Comparison of ENCODE assay signal across 31 cellular contexts in the genomic region with DNA sequence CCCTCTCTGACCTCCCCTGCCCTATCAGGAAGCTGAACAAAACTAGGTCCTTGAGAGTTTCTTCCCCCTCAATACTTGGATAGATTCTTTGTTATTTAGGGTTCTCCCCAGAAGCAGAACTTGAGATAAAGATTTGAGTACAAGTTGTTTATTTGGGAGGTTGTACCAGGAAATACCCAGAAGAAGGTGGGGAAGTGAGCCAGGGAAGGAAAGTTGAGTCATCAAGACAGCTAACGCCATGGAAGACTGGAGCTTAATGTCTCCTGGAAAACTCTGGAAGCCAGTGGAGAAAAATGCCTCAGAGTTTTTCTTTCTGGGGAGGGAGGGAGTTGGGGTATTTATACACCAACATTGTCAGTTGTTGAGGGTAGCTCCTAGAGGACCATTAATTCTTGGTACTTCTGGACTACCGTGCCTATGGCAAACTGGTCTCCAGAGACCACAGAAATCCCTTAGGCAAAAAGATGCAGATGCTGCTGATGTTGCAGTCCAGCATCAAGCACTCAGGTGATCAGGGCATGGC.
"Had no signal": no experiment of that assay in that cellular context is flagged by ENCODE, and none has a peak within 500 bp of the region (broad histone marks: within the 10 kb centered on the region; RNA-seq: fewer than 3 reads in every experiment).

No MANE protein-coding gene starts in this region.

- H3K4me1 ChIP-seq: adrenal gland, ascending aorta, esophagus muscularis mucosa, prostate gland, testis had no signal

- H3K27me3 Mint-ChIP-seq: activated CD4-positive, alpha-beta memory T cell treated with anti-CD3 and anti-CD28 coated beads, Interleukin-2, amount 10 ng/mL, durations not matched to agents 7 days and 5 days; activated naive CD4-positive, alpha-beta T cell treated with anti-CD3 and anti-CD28 coated beads, Interleukin-2, amount 50 U/mL, for 24 hours; activated T-cell treated with anti-CD3 and anti-CD28 coated beads, Interleukin-2, amount 50 U/mL, for 24 hours; activated T-helper 17 cell treated with anti-CD3 and anti-CD28 coated beads, Interleukin-2, amount 50 U/mL, for 72 hours; brain; naive thymus-derived CD4-positive, alpha-beta T cell had no signal

- FAIRE-seq: frontal cortex, keratinocyte, urothelium cell line had no signal

- DNase-seq: activated CD4-positive, alpha-beta memory T cell treated with anti-CD3 and anti-CD28 coated beads, Interleukin-2, amount 10 ng/mL, durations not matched to agents 7 days and 5 days; activated CD4-positive, alpha-beta T cell treated with anti-CD3 and anti-CD28 coated beads, Interleukin-2, amount 10 ng/mL, durations not matched to agents 7 days and 5 days; activated CD4-positive, CD25-positive, alpha-beta regulatory T cell treated with anti-CD3 and anti-CD28 coated beads, Interleukin-2, amount 50 U/mL, for 72 hours; activated CD8-positive, alpha-beta memory T cell treated with anti-CD3 and anti-CD28 coated beads, Interleukin-2, amount 50 U/mL, for 48 hours; activated T-cell treated with anti-CD3 and anti-CD28 coated beads, Interleukin-2, amount 50 U/mL, for 24 hours; adrenal gland; effector memory CD8-positive, alpha-beta T cell; glutamatergic neuron; left colon; midbrain; naive thymus-derived CD4-positive, alpha-beta T cell; ovary; retina; stimulated activated CD4-positive, alpha-beta T cell treated with anti-CD3 and anti-CD28 coated beads, Interleukin-12 subunit alpha, Interleukin-12 subunit beta, amount 100 ng/mL, for 4 hours; stimulated activated CD4-positive, alpha-beta T cell treated with anti-CD3 and anti-CD28 coated beads, Interleukin-4, amount 100 ng/mL, for 1 hour; stimulated activated naive CD8-positive, alpha-beta T cell treated with anti-CD3 and anti-CD28 coated beads, Interleukin-15, Interleukin-2, amounts not matched to agents 100 U/mL and 50 U/mL, for 24 hours; T-helper 2 cell; testis; trophoblast cell had no signal

- H3K27ac Mint-ChIP-seq: activated CD4-positive, alpha-beta memory T cell treated with anti-CD3 and anti-CD28 coated beads, Interleukin-2, amount 10 ng/mL, durations not matched to agents 7 days and 5 days; activated CD4-positive, alpha-beta T cell treated with anti-CD3 and anti-CD28 coated beads, Interleukin-2, amount 10 ng/mL, durations not matched to agents 7 days and 5 days; activated naive CD4-positive, alpha-beta T cell treated with anti-CD3 and anti-CD28 coated beads, Interleukin-2, amount 50 U/mL, for 24 hours; activated T-cell treated with anti-CD3 and anti-CD28 coated beads, Interleukin-2, amount 50 U/mL, for 24 hours; activated T-helper 17 cell treated with anti-CD3 and anti-CD28 coated beads, Interleukin-2, amount 50 U/mL, for 72 hours; brain; effector memory CD8-positive, alpha-beta T cell had no signal

- H3K4me3 Mint-ChIP-seq: activated CD4-positive, alpha-beta memory T cell treated with anti-CD3 and anti-CD28 coated beads, Interleukin-2, amount 10 ng/mL, durations not matched to agents 7 days and 5 days; activated CD4-positive, alpha-beta T cell treated with anti-CD3 and anti-CD28 coated beads, Interleukin-2, amount 10 ng/mL, durations not matched to agents 7 days and 5 days; activated naive CD4-positive, alpha-beta T cell treated with anti-CD3 and anti-CD28 coated beads, Interleukin-2, amount 50 U/mL, for 24 hours; activated T-cell treated with anti-CD3 and anti-CD28 coated beads, Interleukin-2, amount 50 U/mL, for 24 hours; activated T-helper 17 cell treated with anti-CD3 and anti-CD28 coated beads, Interleukin-2, amount 50 U/mL, for 72 hours; brain; effector memory CD8-positive, alpha-beta T cell; naive thymus-derived CD4-positive, alpha-beta T cell had no signal

- H3K4me1 Mint-ChIP-seq: activated CD4-positive, alpha-beta memory T cell treated with anti-CD3 and anti-CD28 coated beads, Interleukin-2, amount 10 ng/mL, durations not matched to agents 7 days and 5 days had no signal

- H3K36me3 Mint-ChIP-seq: brain had no signal

- ATAC-seq: activated T-helper 17 cell treated with anti-CD3 and anti-CD28 coated beads, Interleukin-2, amount 50 U/mL, for 72 hours; effector memory CD8-positive, alpha-beta T cell; left colon; naive thymus-derived CD4-positive, alpha-beta T cell; sciatic nerve; stimulated activated naive CD8-positive, alpha-beta T cell treated with anti-CD3 and anti-CD28 coated beads, Interleukin-15, Interleukin-2, amounts not matched to agents 100 U/mL and 50 U/mL, for 24 hours had no signal

- H3K36me3 ChIP-seq: adrenal gland, ascending aorta, esophagus muscularis mucosa, ovary, prostate gland had no signal

- H3K4me3 ChIP-seq: adrenal gland, ascending aorta, coronary artery, esophagus muscularis mucosa, ovary, prostate gland, skin epidermis, testis had no signal

- H3K9me3 Mint-ChIP-seq: activated CD4-positive, alpha-beta memory T cell treated with anti-CD3 and anti-CD28 coated beads, Interleukin-2, amount 10 ng/mL, durations not matched to agents 7 days and 5 days; activated naive CD4-positive, alpha-beta T cell treated with anti-CD3 and anti-CD28 coated beads, Interleukin-2, amount 50 U/mL, for 24 hours; activated T-helper 17 cell treated with anti-CD3 and anti-CD28 coated beads, Interleukin-2, amount 50 U/mL, for 72 hours; effector memory CD8-positive, alpha-beta T cell had no signal

- H3K9me3 ChIP-seq: adrenal gland, ascending aorta, ovary, prostate gland, testis had no signal

- H3K27ac ChIP-seq: adrenal gland, ascending aorta, coronary artery, esophagus muscularis mucosa, ovary, prostate gland, skin epidermis, testis had no signal

- H3K27me3 ChIP-seq: adrenal gland, ascending aorta, ovary, testis had no signal
